Comparison of ENCODE assay signal across 8 cellular contexts in genomic region chr2:130873700-130874346, GRCh38. TPM values are rescaled to one million over a fixed set of nuclear protein-coding genes. Genes with fewer than 3 reads are reported as not detected.
DNase-seq lines count a peak whose midpoint lies in the region; ATAC-seq and TF ChIP-seq lines count a peak whose summit lies in the region.

No MANE protein-coding gene starts in this region.

- DNase-seq in Caco-2 (peak; percentile 71 to 81), HS-27A (ENCODE audit: low read depth) (peak; percentile 14), Peyer's patch (peak; percentile 60 to 90 (median 75)), fibroblast of pulmonary artery (ENCODE audit: low read depth) (peak; percentile 77), neural progenitor cell (ENCODE audit: low spot score) (peak; percentile 84), substantia nigra (lab: John Stamatoyannopoulos, UW) (peak in 43 of 49 donors; percentile 22 to 82 (median 70))
- DNase-seq in activated T-cell treated with anti-CD3 and anti-CD28 coated beads, Interleukin-2, amount 50 U/mL, for 72 hours = peak; percentile 72 to 78

- no peak overlapping the region for H3K9ac ChIP-seq in neural progenitor cell

- BruUV-seq in Caco-2 (replicated peaks; lab: Mats Ljungman, UMichigan) = no TSS peak

- H3K36me3 ChIP-seq in Caco-2 (ENCODE audit: control insufficient read depth, insufficient read depth, low read length) (no peaks in the 10 kb centered on the region), Peyer's patch (no peaks in the 10 kb centered on the region), neural progenitor cell (peaks cover 9% of the 10 kb centered on the region)

- peaks cover 58% of the 10 kb centered on the region for H3F3A ChIP-seq in neural progenitor cell (ENCODE audit: low read depth)

- H3K79me2 ChIP-seq in neural progenitor cell (ENCODE audit: low read depth) = peaks cover 4% of the 10 kb centered on the region

- H3K27ac Mint-ChIP-seq in Caco-2 (ENCODE audit: unreplicated experiment) = no peak overlapping the region
- H3K27ac Mint-ChIP-seq in activated T-cell treated with anti-CD3 and anti-CD28 coated beads, Interleukin-2, amount 50 U/mL, for 72 hours = no peak overlapping the region
- no peak overlapping the region for H3K27ac Mint-ChIP-seq in neural progenitor cell

- H3K27me3 ChIP-seq in Caco-2 (replicated peaks; ENCODE audit: control insufficient read depth, insufficient read depth, low read length) (no peaks in the 10 kb centered on the region; the same call in 1 of the 2 replicates), Peyer's patch (no peaks in the 10 kb centered on the region), neural progenitor cell (no peaks in the 10 kb centered on the region)

- H3K4me1 Mint-ChIP-seq in Caco-2 (ENCODE audit: low read depth, unreplicated experiment) (no peaks in the 10 kb centered on the region), neural progenitor cell (peaks cover 28% of the 10 kb centered on the region)
- H3K4me1 Mint-ChIP-seq in activated T-cell treated with anti-CD3 and anti-CD28 coated beads, Interleukin-2, amount 50 U/mL, for 72 hours (ENCODE audit: low read depth) = peaks cover 8% of the 10 kb centered on the region

- no peaks in the 10 kb centered on the region for H4K20me1 ChIP-seq in neural progenitor cell (ENCODE audit: low read depth)

- intact Hi-C loops in Caco-2 (cut with micrococcal nuclease; ENCODE audit: unreplicated experiment) = loop anchor here (1.0 kb wide), 1 partner anchor 76 kb away; no protein-coding TSS in a partner anchor

- H3K9me3 Mint-ChIP-seq in Caco-2 (ENCODE audit: unreplicated experiment) (no peaks in the 10 kb centered on the region), neural progenitor cell (peaks cover 16% of the 10 kb centered on the region)
- no peaks in the 10 kb centered on the region for H3K9me3 Mint-ChIP-seq in activated T-cell treated with anti-CD3 and anti-CD28 coated beads, Interleukin-2, amount 50 U/mL, for 72 hours

- H3K27me3 Mint-ChIP-seq in Caco-2 (ENCODE audit: insufficient read depth, unreplicated experiment) = peaks cover 13% of the 10 kb centered on the region
- peaks cover 21% of the 10 kb centered on the region for H3K27me3 Mint-ChIP-seq in activated T-cell treated with anti-CD3 and anti-CD28 coated beads, Interleukin-2, amount 50 U/mL, for 72 hours (ENCODE audit: low read depth)
- H3K27me3 Mint-ChIP-seq in neural progenitor cell (ENCODE audit: insufficient read depth, low read depth) = no peaks in the 10 kb centered on the region

- CTCF ChIA-PET in Caco-2 (lab: Charles Lee) = interaction anchor here (0.6 to 2.2 kb wide), 5 partner anchors 24 to 1613 kb away, joined by 3 to 34 read pairs (median 3); no protein-coding TSS in a partner anchor

- H2AFZ ChIP-seq in neural progenitor cell (replicated peaks) = peak overlapping the region; percentile 37

- no peak overlapping the region for H3K4me3 ChIP-seq in Caco-2 (ENCODE audit: low read depth, low read length)
- no peak overlapping the region for H3K4me3 ChIP-seq in Peyer's patch
- no peak overlapping the region for H3K4me3 ChIP-seq in fibroblast of pulmonary artery (replicated peaks; ENCODE audit: low read depth, low read length)
- no peak overlapping the region for H3K4me3 ChIP-seq in neural progenitor cell

- H3K36me3 Mint-ChIP-seq in Caco-2 (ENCODE audit: insufficient read depth, unreplicated experiment) = peaks cover 5% of the 10 kb centered on the region
- no peaks in the 10 kb centered on the region for H3K36me3 Mint-ChIP-seq in activated T-cell treated with anti-CD3 and anti-CD28 coated beads, Interleukin-2, amount 50 U/mL, for 72 hours (ENCODE audit: insufficient read depth in 2 of 2)
- no peaks in the 10 kb centered on the region for H3K36me3 Mint-ChIP-seq in neural progenitor cell

- POLR2A ChIA-PET in Caco-2 (lab: Charles Lee) = no interaction called here

- peak; percentile 62 to 80 for TF ChIP-seq CTCF in Caco-2 (IDR thresholded peaks at IDR 0.05; ENCODE audit: insufficient read depth in 1 of 2, low read depth in 1 of 2, low read length in 1 of 2, severe bottlenecking in 1 of 2, unreplicated experiment in 1 of 2)
- TF ChIP-seq CTCF in Peyer's patch (IDR thresholded peaks at IDR 0.05) = peak in 4 of 6 experiments; percentile 52 to 73 (median 72)
- TF ChIP-seq CTCF in fibroblast of pulmonary artery (IDR thresholded peaks at IDR 0.05; ENCODE audit: low read length, missing control alignments) = peak; percentile 81
- peak; percentile 78 for TF ChIP-seq CTCF in neural progenitor cell (IDR thresholded peaks at IDR 0.05)

- ATAC-seq in GM19467 (IDR thresholded peaks at IDR 0.05; ENCODE audit: unreplicated experiment) = peak; percentile 83
- peak; percentile 79 to 85 for ATAC-seq in activated T-cell treated with anti-CD3 and anti-CD28 coated beads, Interleukin-2, amount 50 U/mL, for 72 hours (replicated peaks in 1 of 2)

- no peaks in the 10 kb centered on the region for H3K4me1 ChIP-seq in Caco-2
- H3K4me1 ChIP-seq in Peyer's patch = no peaks in the 10 kb centered on the region
- H3K4me1 ChIP-seq in neural progenitor cell = peaks cover 56% of the 10 kb centered on the region

- TF ChIP-seq POLR2A in Peyer's patch (IDR thresholded peaks at IDR 0.05) = no peak

- no peaks in the 10 kb centered on the region for H3K9me3 ChIP-seq in Caco-2
- H3K9me3 ChIP-seq in Peyer's patch = no peaks in the 10 kb centered on the region
- peaks cover 16% of the 10 kb centered on the region for H3K9me3 ChIP-seq in neural progenitor cell (ENCODE audit: low read depth)

- no peak overlapping the region for H3K27ac ChIP-seq in Peyer's patch
- H3K27ac ChIP-seq in neural progenitor cell = peak overlapping the region; percentile 83
- H3K27ac ChIP-seq in substantia nigra (ENCODE audit: low read depth, low read length, poor library complexity, severe bottlenecking) = no peak overlapping the region

- peak overlapping the region; percentile 5 for H3K4me2 ChIP-seq in neural progenitor cell

- H3K4me3 Mint-ChIP-seq in Caco-2 (ENCODE audit: unreplicated experiment) = no peak overlapping the region
- peak overlapping the region in 1 of 2 donors; percentile 44 for H3K4me3 Mint-ChIP-seq in activated T-cell treated with anti-CD3 and anti-CD28 coated beads, Interleukin-2, amount 50 U/mL, for 72 hours
- no peak overlapping the region for H3K4me3 Mint-ChIP-seq in neural progenitor cell

RNA-seq across cellular contexts. Expression of gene ARHGEF4, which starts 37.1 kb away (rescaled TPM):
- total RNA-seq in Caco-2 (2022) = 1.8 and 2.8 TPM in 2 replicates
- total RNA-seq in Peyer's patch = 10 to 100 TPM in 1 of 4 donors, 1 to 10 TPM in 3; 1.1 to 10.7 (median 1.6) TPM
- total RNA-seq in activated T-cell treated with anti-CD3 and anti-CD28 coated beads, Interleukin-2, amount 50 U/mL, for 72 hours = 1 to 10 TPM in 1 of 2 donors, under 1 TPM in 1; 0.63 to 1.7 TPM
- 22.8 and 44.8 TPM in 2 replicates for total RNA-seq in neural progenitor cell (ENCODE audit: low replicate concordance)

Comparison
In these comparisons a context has a peak if more than half of its experiments do, and no peak if none do; other contexts are left out.
1. DNase-seq: peak in every context shown above with its lines; median percentile 84 in neural progenitor cell; 77 in fibroblast of pulmonary artery; 76 in Caco-2; 75 in Peyer's patch; 75 in activated T-cell treated with anti-CD3 and anti-CD28 coated beads, Interleukin-2, amount 50 U/mL, for 72 hours; 70 in substantia nigra; 14 in HS-27A.